In genomic region chr3:52123106-52123708, GRCh38 we compare ENCODE assay signal across 8 cellular contexts. TPM values are rescaled to one million over a fixed set of nuclear protein-coding genes. Genes with fewer than 3 reads are reported as not detected.
A peak's percentile ranks its signal among the peaks of the same experiment; 100 is the strongest.
DNase-seq lines count a peak whose midpoint lies in the region; ATAC-seq and TF ChIP-seq lines count a peak whose summit lies in the region.

No MANE protein-coding gene starts in this region.

- H3K36me3 ChIP-seq in adipocyte (ENCODE audit: control insufficient read depth, insufficient read depth, low read length, severe bottlenecking) = no peaks in the 10 kb centered on the region

- DNase-seq in GM12864 (ENCODE audit: low read depth) (peak; percentile 31), HuH-7 (ENCODE audit: low spot score) (peak; percentile 91), SW480 (ENCODE audit: low spot score) (peak; percentile 43), adipocyte (ENCODE audit: low read depth) (peak; percentile 83), cardiac septum (ENCODE audit: low spot score) (peak; percentile 90), progenitor cell of endocrine pancreas (ENCODE audit: low spot score, unreplicated experiment) (peak; percentile 77), ureter (ENCODE audit: low spot score) (peak; percentile 79)

- no peak overlapping the region for H3K4me3 Mint-ChIP-seq in progenitor cell of endocrine pancreas (ENCODE audit: low read depth)

- H3K36me3 Mint-ChIP-seq in progenitor cell of endocrine pancreas (ENCODE audit: insufficient read depth) = peaks cover 3% of the 10 kb centered on the region

- peak; percentile 99 for TF ChIP-seq CTCF in GM12864 (IDR thresholded peaks at IDR 0.05; ENCODE audit: low read depth, low read length, missing control alignments)
- TF ChIP-seq CTCF in progenitor cell of endocrine pancreas (IDR thresholded peaks at IDR 0.05; ENCODE audit: unreplicated experiment) = peak; percentile 94

- H3K4me1 ChIP-seq in adipocyte (ENCODE audit: control insufficient read depth, insufficient read depth, low read length) = peaks cover 39% of the 10 kb centered on the region

- H3K4me3 ChIP-seq in GM12864 (ENCODE audit: low read depth, low read length) = no peak overlapping the region
- H3K4me3 ChIP-seq in adipocyte (ENCODE audit: low read length) = no peak overlapping the region

- peaks cover 4% of the 10 kb centered on the region for H3K9me3 ChIP-seq in adipocyte (ENCODE audit: control insufficient read depth, low read length)

- ATAC-seq in GM21367 (IDR thresholded peaks at IDR 0.05; ENCODE audit: unreplicated experiment) = no peak

- intact Hi-C loops in cardiac septum (cut with DNase I) = loop anchor here (1.0 kb wide), 2 partner anchors 70 to 119 kb away; no protein-coding TSS in a partner anchor

- no peak overlapping the region for H3K9ac ChIP-seq in adipocyte (ENCODE audit: low read length)

- H3K4me1 Mint-ChIP-seq in progenitor cell of endocrine pancreas (ENCODE audit: low read depth) = peaks cover 5% of the 10 kb centered on the region

- no peak overlapping the region for H3K27ac Mint-ChIP-seq in progenitor cell of endocrine pancreas

- H3K9me3 Mint-ChIP-seq in progenitor cell of endocrine pancreas (ENCODE audit: low read depth) = no peaks in the 10 kb centered on the region

- no peaks in the 10 kb centered on the region for H3K27me3 Mint-ChIP-seq in progenitor cell of endocrine pancreas

- H3K27me3 ChIP-seq in adipocyte (replicated peaks; ENCODE audit: control insufficient read depth, insufficient read depth, low read length) = no peaks in the 10 kb centered on the region

RNA-seq across cellular contexts. Expression of gene POC1A, which starts 31.0 kb away (rescaled TPM):
- 1.5 TPM for total RNA-seq in cardiac septum
- 14.4 and 14.5 TPM in 2 replicates for total RNA-seq in progenitor cell of endocrine pancreas
- total RNA-seq in ureter = 3.6 TPM

Comparison
In these comparisons a context has a peak if more than half of its experiments do, and no peak if none do; other contexts are left out.
1. DNase-seq: peak in every context shown above with its lines; median percentile 91 in HuH-7; 90 in cardiac septum; 83 in adipocyte; 79 in ureter; 77 in progenitor cell of endocrine pancreas; 43 in SW480; 31 in GM12864.